Comparison of ENCODE assay signal across 18 cellular contexts in genomic region chr20:61818746-61819483, GRCh38.
"Had no signal": no experiment of that assay in that cellular context is flagged by ENCODE, and none has a peak within 500 bp of the region (broad histone marks: within the 10 kb centered on the region; RNA-seq: fewer than 3 reads in every experiment).

No MANE protein-coding gene starts in this region.

- H3K27me3 ChIP-seq: dorsolateral prefrontal cortex, ovary, testis, tibial nerve, vagina had no signal

- H3K4me3 ChIP-seq: dorsolateral prefrontal cortex, ovary, testis, tibial nerve, upper lobe of right lung, vagina had no signal

- ATAC-seq: naive thymus-derived CD4-positive, alpha-beta T cell; sciatic nerve; stimulated activated naive B cell treated with anti-CD40 and anti-IgM and Interleukin-4, amounts not matched to agents 10 μg/mL and 1 μg/mL and 100 μg/mL, for 72 hours; stimulated activated naive CD8-positive, alpha-beta T cell treated with anti-CD3 and anti-CD28 coated beads, Interleukin-15, amount 100 ng/mL, for 72 hours; upper lobe of right lung had no signal

- H3K36me3 ChIP-seq: ovary, tibial nerve, upper lobe of right lung, vagina had no signal

- H3K4me1 ChIP-seq: testis, tibial nerve, upper lobe of right lung, vagina had no signal

- DNase-seq: cortex of kidney; effector CD8-positive, alpha-beta T cell; foreskin melanocyte; islet precursor cell; mammary epithelial cell; naive thymus-derived CD4-positive, alpha-beta T cell; nephron progenitor cell; stimulated activated CD4-positive, alpha-beta T cell treated with anti-CD3 and anti-CD28 coated beads, Interleukin-2, amount 100 ng/mL, for 24 hours; stimulated activated CD4-positive, alpha-beta T cell treated with anti-CD3 and anti-CD28 coated beads, Interleukin-4, amount 100 ng/mL, for 4 hours; stimulated activated naive B cell treated with anti-CD40 and anti-IgM and Interleukin-4, amounts not matched to agents 10 μg/mL and 1 μg/mL and 100 μg/mL, for 72 hours; stimulated activated naive CD8-positive, alpha-beta T cell treated with anti-CD3 and anti-CD28 coated beads, Interleukin-15, amount 100 ng/mL, for 72 hours; testis; upper lobe of right lung had no signal

- H3K27ac ChIP-seq: dorsolateral prefrontal cortex, ovary, testis, tibial nerve, upper lobe of right lung, vagina had no signal

- H3K9me3 ChIP-seq: ovary, testis, tibial nerve, upper lobe of right lung, vagina had no signal
